24 cellular contexts compared by ENCODE assay signal in genomic region chr19:2551864-2552185, GRCh38.
A peak's percentile ranks its signal among the peaks of the same experiment; 100 is the strongest.
DNase-seq lines count a peak whose midpoint lies in the region; ATAC-seq and TF ChIP-seq lines count a peak whose summit lies in the region.
"Had no signal": no experiment of that assay in that cellular context is flagged by ENCODE, and none has a peak within 500 bp of the region (broad histone marks: within the 10 kb centered on the region; RNA-seq: fewer than 3 reads in every experiment).

No MANE protein-coding gene starts in this region.

- no peak overlapping the region for H3K9ac ChIP-seq in DND-41 (ENCODE audit: low read depth, low read length)

- H3K9me3 ChIP-seq in DND-41 (ENCODE audit: insufficient read depth, low read length, severe bottlenecking) (no peaks in the 10 kb centered on the region), spleen (no peaks in the 10 kb centered on the region)
- H3K9me3 ChIP-seq: adrenal gland, breast epithelium, mucosa of descending colon had no signal

- H4K20me1 ChIP-seq in DND-41 (ENCODE audit: insufficient read depth, low read length): no peaks in the 10 kb centered on the region

- TF ChIP-seq POLR2A in spleen (IDR thresholded peaks at IDR 0.05): no peak

- H3K36me3 Mint-ChIP-seq in activated naive CD8-positive, alpha-beta T cell: no peaks in the 10 kb centered on the region
- peaks cover 2% of the 10 kb centered on the region for H3K36me3 Mint-ChIP-seq in activated naive CD8-positive, alpha-beta T cell treated with anti-CD3 and anti-CD28 coated beads for 36 hours
- H3K36me3 Mint-ChIP-seq in endothelial cell (ENCODE audit: low read depth, unreplicated experiment): no peaks in the 10 kb centered on the region
- H3K36me3 Mint-ChIP-seq in activated T-cell treated with anti-CD3 and anti-CD28 coated beads, Interleukin-2, amount 50 U/mL, for 72 hours (ENCODE audit: insufficient read depth in 2 of 2): peaks cover 1 to 4% of the 10 kb centered on the region in 2 donors

- H3K4me1 Mint-ChIP-seq in activated naive CD8-positive, alpha-beta T cell (ENCODE audit: low read depth): peaks cover 16% of the 10 kb centered on the region
- peaks cover 34% of the 10 kb centered on the region for H3K4me1 Mint-ChIP-seq in activated naive CD8-positive, alpha-beta T cell treated with anti-CD3 and anti-CD28 coated beads for 36 hours
- peaks cover 20% of the 10 kb centered on the region for H3K4me1 Mint-ChIP-seq in endothelial cell (ENCODE audit: unreplicated experiment)
- H3K4me1 Mint-ChIP-seq in activated T-cell treated with anti-CD3 and anti-CD28 coated beads, Interleukin-2, amount 50 U/mL, for 72 hours (ENCODE audit: low read depth): peaks cover 29% of the 10 kb centered on the region

- H3K4me3 ChIP-seq in DND-41 (ENCODE audit: low read depth in 1 of 2, low read length in 2 of 2) (no peak overlapping the region), spleen (no peak overlapping the region)
- H3K4me3 ChIP-seq: adrenal gland, breast epithelium, coronary artery, mucosa of descending colon had no signal

- H3K27me3 Mint-ChIP-seq in activated naive CD8-positive, alpha-beta T cell: no peaks in the 10 kb centered on the region
- no peaks in the 10 kb centered on the region for H3K27me3 Mint-ChIP-seq in activated naive CD8-positive, alpha-beta T cell treated with anti-CD3 and anti-CD28 coated beads for 36 hours
- peaks cover 6% of the 10 kb centered on the region for H3K27me3 Mint-ChIP-seq in endothelial cell (ENCODE audit: unreplicated experiment)
- peaks cover 1% of the 10 kb centered on the region for H3K27me3 Mint-ChIP-seq in activated T-cell treated with anti-CD3 and anti-CD28 coated beads, Interleukin-2, amount 50 U/mL, for 72 hours (ENCODE audit: low read depth)

- H3K36me3 ChIP-seq in DND-41 (ENCODE audit: insufficient read depth, low read length) (no peaks in the 10 kb centered on the region), spleen (peaks cover 0 to 5% (median 0%) of the 10 kb centered on the region in 6 donors)
- H3K36me3 ChIP-seq: adrenal gland, breast epithelium had no signal

- ATAC-seq in DND-41 (ENCODE audit: insufficient read depth, low read depth): no peak
- ATAC-seq in omental fat pad (ENCODE audit: low FRiP score): no peak
- ATAC-seq in activated T-cell treated with anti-CD3 and anti-CD28 coated beads, Interleukin-2, amount 50 U/mL, for 72 hours (replicated peaks in 1 of 2): no peak
- ATAC-seq: HCT116, left lobe of liver, mucosa of descending colon had no signal

- no peak overlapping the region for H2AFZ ChIP-seq in DND-41 (ENCODE audit: low read depth, low read length)

- no peak for TF ChIP-seq CTCF in DND-41 (IDR thresholded peaks at IDR 0.05; ENCODE audit: borderline replicate concordance, extremely low read depth, low read length, poor library complexity, severe bottlenecking)
- TF ChIP-seq CTCF in endothelial cell (IDR thresholded peaks at IDR 0.05; ENCODE audit: unreplicated experiment): no peak
- no peak for TF ChIP-seq CTCF in spleen (IDR thresholded peaks at IDR 0.05 in 8 of 11, conservative IDR thresholded peaks at IDR 0.05 in 3 of 11)
- no peak for TF ChIP-seq CTCF in omental fat pad (IDR thresholded peaks at IDR 0.05)

- 84 to 90% (median 89%) methylated on average over 11 of the region's 11 CpGs for WGBS in spleen, 5 donors

- H3K9me3 Mint-ChIP-seq in activated naive CD8-positive, alpha-beta T cell (ENCODE audit: low read depth): no peaks in the 10 kb centered on the region
- H3K9me3 Mint-ChIP-seq in activated naive CD8-positive, alpha-beta T cell treated with anti-CD3 and anti-CD28 coated beads for 36 hours: no peaks in the 10 kb centered on the region
- H3K9me3 Mint-ChIP-seq in endothelial cell (ENCODE audit: unreplicated experiment): no peaks in the 10 kb centered on the region
- H3K9me3 Mint-ChIP-seq in activated T-cell treated with anti-CD3 and anti-CD28 coated beads, Interleukin-2, amount 50 U/mL, for 72 hours: no peaks in the 10 kb centered on the region
- H3K9me3 Mint-ChIP-seq: neural crest cell had no signal

- H3K27me3 ChIP-seq in DND-41 (ENCODE audit: insufficient read depth, low read length, poor library complexity) (no peaks in the 10 kb centered on the region), spleen (replicated peaks in 1 of 7) (no peaks in the 10 kb centered on the region)
- H3K27me3 ChIP-seq: adrenal gland, breast epithelium had no signal

- peak overlapping the region; percentile 41; the same call in 1 of the 2 replicates for H3K27ac ChIP-seq in DND-41 (ENCODE audit: low read length)
- H3K27ac ChIP-seq in spleen: peak overlapping the region in 4 of 8 donors; percentile 47 to 84 (median 76)

- no peak for DNase-seq in activated naive CD8-positive, alpha-beta T cell treated with anti-CD3 and anti-CD28 coated beads for 36 hours
- DNase-seq in DND-41 (no peak), endothelial cell (ENCODE audit: low spot score) (no peak), spleen (peak; percentile 67), omental fat pad (ENCODE audit: low spot score) (no peak), SIG-M5 treated with dmso at 0.1 percent for 504 hours (lab: John Stamatoyannopoulos, UW; ENCODE audit: unreplicated experiment) (no peak)
- DNase-seq in activated T-cell treated with anti-CD3 and anti-CD28 coated beads, Interleukin-2, amount 50 U/mL, for 72 hours: no peak
- DNase-seq: adrenal gland, DMS53, GF-D8, glutamatergic neuron, KBM-7, NCI-H2171, NCI-H524, RPMI8226, T-helper 9 cell had no signal

- H3K4me3 Mint-ChIP-seq in activated naive CD8-positive, alpha-beta T cell: no peak overlapping the region
- no peak overlapping the region for H3K4me3 Mint-ChIP-seq in activated naive CD8-positive, alpha-beta T cell treated with anti-CD3 and anti-CD28 coated beads for 36 hours
- no peak overlapping the region for H3K4me3 Mint-ChIP-seq in endothelial cell (ENCODE audit: unreplicated experiment)
- H3K4me3 Mint-ChIP-seq in activated T-cell treated with anti-CD3 and anti-CD28 coated beads, Interleukin-2, amount 50 U/mL, for 72 hours: no peak overlapping the region
- H3K4me3 Mint-ChIP-seq: neural crest cell had no signal

- no peaks in the 10 kb centered on the region for H3K79me2 ChIP-seq in DND-41 (ENCODE audit: insufficient read depth, low read length)

- peaks cover 29% of the 10 kb centered on the region for H3K4me1 ChIP-seq in DND-41 (ENCODE audit: insufficient read depth, low read length)
- H3K4me1 ChIP-seq in spleen: peaks cover 5 to 88% (median 51%) of the 10 kb centered on the region in 6 donors

- intact Hi-C loops in spleen (cut with DNase I; ENCODE audit: low total_unique reads): no loop called here

- H3K4me2 ChIP-seq in DND-41 (ENCODE audit: insufficient read depth, low read length): 0 out of 2 replicates have a peak overlapping the region, but pooled peaks have one; percentile 21

- peak overlapping the region; percentile 54 for H3K27ac Mint-ChIP-seq in activated naive CD8-positive, alpha-beta T cell
- H3K27ac Mint-ChIP-seq in activated naive CD8-positive, alpha-beta T cell treated with anti-CD3 and anti-CD28 coated beads for 36 hours: no peak overlapping the region
- peak overlapping the region; percentile 18 for H3K27ac Mint-ChIP-seq in endothelial cell (ENCODE audit: unreplicated experiment)
- no peak overlapping the region for H3K27ac Mint-ChIP-seq in activated T-cell treated with anti-CD3 and anti-CD28 coated beads, Interleukin-2, amount 50 U/mL, for 72 hours
- H3K27ac Mint-ChIP-seq: progenitor cell of endocrine pancreas had no signal

Comparison
In these comparisons a context has a peak if more than half of its experiments do, and no peak if none do; other contexts are left out.
1. H3K27ac Mint-ChIP-seq: peak in activated naive CD8-positive, alpha-beta T cell (single experiment) and endothelial cell (single experiment); none in activated naive CD8-positive, alpha-beta T cell treated with anti-CD3 and anti-CD28 coated beads for 36 hours (single experiment) and activated T-cell treated with anti-CD3 and anti-CD28 coated beads, Interleukin-2, amount 50 U/mL, for 72 hours (single experiment).